37 cellular contexts compared by ENCODE assay signal in the genomic region with DNA sequence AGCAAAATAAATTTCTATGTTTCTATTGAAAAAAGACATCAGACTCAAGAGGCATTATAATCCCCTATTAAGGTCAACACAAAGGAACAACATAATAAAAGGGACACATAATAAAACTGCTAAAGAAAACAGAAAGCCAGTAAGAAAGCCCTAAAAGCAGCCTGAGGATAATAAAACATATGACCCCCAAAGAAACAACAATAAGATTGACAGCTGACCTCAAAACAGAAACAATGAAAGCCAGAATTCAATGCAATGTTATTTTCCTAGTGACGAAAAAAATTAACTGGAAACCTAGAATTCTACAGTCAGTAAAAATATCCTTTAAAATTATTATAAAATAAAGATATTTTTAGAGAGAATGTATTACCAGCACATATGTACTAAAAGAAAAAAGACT. TPM values are rescaled to one million over a fixed set of nuclear protein-coding genes. Genes with fewer than 3 reads are reported as not detected.
"Had no signal": no experiment of that assay in that cellular context is flagged by ENCODE, and none has a peak within 500 bp of the region (broad histone marks: within the 10 kb centered on the region; RNA-seq: fewer than 3 reads in every experiment).

No MANE protein-coding gene starts in this region.

- ATAC-seq: activated CD8-positive, alpha-beta T cell treated with anti-CD3 and anti-CD28 coated beads for 36 hours; activated naive CD4-positive, alpha-beta T cell treated with anti-CD3 and anti-CD28 coated beads, Interleukin-2, amount 50 U/mL, for 72 hours; activated T-cell treated with anti-CD3 and anti-CD28 coated beads, Interleukin-2, amount 50 U/mL, for 4 hours; activated T-cell treated with anti-CD3 and anti-CD28 coated beads, Interleukin-2, amount 50 U/mL, for 72 hours; activated T-helper 17 cell treated with anti-CD3 and anti-CD28 coated beads, Interleukin-2, amount 50 U/mL, for 72 hours; body of pancreas had no signal

- H3K27ac ChIP-seq: adrenal gland, body of pancreas, brain microvascular endothelial cell, breast epithelium, WERI-Rb-1 had no signal

- H3K4me1 ChIP-seq: adrenal gland, body of pancreas, breast epithelium had no signal

- H3K4me3 ChIP-seq: adrenal gland, body of pancreas, breast epithelium had no signal

- H3K9me3 ChIP-seq: adrenal gland, body of pancreas, breast epithelium had no signal

- H3K27me3 ChIP-seq: adrenal gland, body of pancreas, brain microvascular endothelial cell, breast epithelium had no signal

- FAIRE-seq: astrocyte, TTC549 had no signal

- H3K4me3 Mint-ChIP-seq: activated B cell treated with CpG ODN at 0.5 μM for 24 hours; activated CD4-positive, alpha-beta memory T cell treated with anti-CD3 and anti-CD28 coated beads for 36 hours; activated CD4-positive, alpha-beta T cell treated with anti-CD3 and anti-CD28 coated beads, Interleukin-2, amount 10 ng/mL, durations not matched to agents 24 days and 14 days; activated CD8-positive, alpha-beta T cell treated with anti-CD3 and anti-CD28 coated beads for 36 hours; activated naive CD4-positive, alpha-beta T cell treated with anti-CD3 and anti-CD28 coated beads for 36 hours; activated naive CD8-positive, alpha-beta T cell treated with anti-CD3 and anti-CD28 coated beads for 36 hours; activated T-cell treated with anti-CD3 and anti-CD28 coated beads, Interleukin-2, amount 50 U/mL, for 4 hours; activated T-cell treated with anti-CD3 and anti-CD28 coated beads, Interleukin-2, amount 50 U/mL, for 72 hours; activated T-helper 1 cell treated with anti-CD3 and anti-CD28 coated beads, Interleukin-12 subunit alpha, Interleukin-12 subunit beta, Interleukin-2, Interleukin-4 antibody, amounts not matched to agents 30 ng/mL and 10 ng/mL and 1 ng/mL, durations not matched to agents 14 hours and 24 hours and 36 hours; activated T-helper 17 cell treated with anti-CD3 and anti-CD28 coated beads, Interleukin-2, amount 50 U/mL, for 72 hours; T-helper 1 cell treated with Interleukin-12 subunit alpha and Interleukin-12 subunit beta and Interleukin-4 antibody, amounts not matched to agents 30 μg/mL and 1 μg/mL, for 36 hours; T-helper 2 cell treated with Interferon-gamma antibody and Interleukin-4, amounts not matched to agents 5 μg/mL and 100 μg/mL, for 36 hours had no signal

- H3K9me3 Mint-ChIP-seq: activated CD4-positive, alpha-beta T cell treated with anti-CD3 and anti-CD28 coated beads, Interleukin-2, amount 10 ng/mL, durations not matched to agents 24 days and 14 days; activated CD8-positive, alpha-beta T cell treated with anti-CD3 and anti-CD28 coated beads for 36 hours; activated T-cell treated with anti-CD3 and anti-CD28 coated beads, Interleukin-2, amount 50 U/mL, for 72 hours; activated T-helper 1 cell treated with anti-CD3 and anti-CD28 coated beads, Interleukin-12 subunit alpha, Interleukin-12 subunit beta, Interleukin-2, Interleukin-4 antibody, amounts not matched to agents 30 ng/mL and 10 ng/mL and 1 ng/mL, durations not matched to agents 14 hours and 24 hours and 36 hours; T-helper 1 cell treated with Interleukin-12 subunit alpha and Interleukin-12 subunit beta and Interleukin-4 antibody, amounts not matched to agents 30 μg/mL and 1 μg/mL, for 36 hours; T-helper 2 cell treated with Interferon-gamma antibody and Interleukin-4, amounts not matched to agents 5 μg/mL and 100 μg/mL, for 36 hours had no signal

- H3K36me3 ChIP-seq: adrenal gland, brain microvascular endothelial cell, breast epithelium, WERI-Rb-1 had no signal

- H3K27me3 Mint-ChIP-seq: activated B cell treated with CpG ODN at 0.5 μM for 24 hours; activated CD8-positive, alpha-beta T cell treated with anti-CD3 and anti-CD28 coated beads for 36 hours had no signal

- DNase-seq: activated B cell treated with CpG ODN at 0.5 μM for 24 hours; activated CD4-positive, alpha-beta memory T cell treated with anti-CD3 and anti-CD28 coated beads for 36 hours; activated CD4-positive, alpha-beta T cell treated with anti-CD3 and anti-CD28 coated beads for 4 hours; activated CD4-positive, alpha-beta T cell treated with anti-CD3 and anti-CD28 coated beads, Interleukin-2, amount 10 ng/mL, durations not matched to agents 24 days and 14 days; activated CD4-positive, alpha-beta T cell treated with anti-CD3 and anti-CD28 coated beads, Interleukin-2, amount 50 U/mL, for 1 hour; activated CD4-positive, alpha-beta T cell treated with anti-CD3 and anti-CD28 coated beads, Interleukin-2, amount 50 U/mL, for 4 hours; activated CD4-positive, CD25-positive, alpha-beta regulatory T cell treated with anti-CD3 and anti-CD28 coated beads, Interleukin-2, amount 50 U/mL, for 72 hours; activated CD8-positive, alpha-beta memory T cell treated with anti-CD3 and anti-CD28 coated beads, Interleukin-2, amount 50 U/mL, for 4 hours; activated CD8-positive, alpha-beta T cell treated with anti-CD3 and anti-CD28 coated beads for 36 hours; activated effector memory CD4-positive, alpha-beta T cell treated with anti-CD3 and anti-CD28 coated beads, Interleukin-2, amount 50 U/mL, for 16 hours; activated gamma-delta T cell treated with Interleukin-2 at 50 U/mL for 16 hours; activated naive CD4-positive, alpha-beta T cell; activated naive CD4-positive, alpha-beta T cell treated with anti-CD3 and anti-CD28 coated beads for 36 hours; activated naive CD4-positive, alpha-beta T cell treated with anti-CD3 and anti-CD28 coated beads, Interleukin-2, amount 50 U/mL, for 16 hours; activated naive CD8-positive, alpha-beta T cell treated with anti-CD3 and anti-CD28 coated beads for 36 hours; activated T-cell treated with anti-CD3 and anti-CD28 coated beads for 4 hours; activated T-cell treated with anti-CD3 and anti-CD28 coated beads, Interleukin-2, amount 50 U/mL, for 1 hour; activated T-cell treated with anti-CD3 and anti-CD28 coated beads, Interleukin-2, amount 50 U/mL, for 4 hours; activated T-cell treated with anti-CD3 and anti-CD28 coated beads, Interleukin-2, amount 50 U/mL, for 72 hours; adrenal gland; amniotic stem cell; aorta; body of pancreas; brain microvascular endothelial cell; central memory CD4-positive, alpha-beta T cell; T-helper 1 cell; T-helper 2 cell; T-helper 9 cell; WERI-Rb-1 had no signal

- H3K4me1 Mint-ChIP-seq: activated B cell treated with CpG ODN at 0.5 μM for 24 hours; activated CD4-positive, alpha-beta T cell treated with anti-CD3 and anti-CD28 coated beads, Interleukin-2, amount 10 ng/mL, durations not matched to agents 24 days and 14 days; activated naive CD8-positive, alpha-beta T cell treated with anti-CD3 and anti-CD28 coated beads for 36 hours; activated T-helper 17 cell treated with anti-CD3 and anti-CD28 coated beads, Interleukin-2, amount 50 U/mL, for 72 hours had no signal

- H3K27ac Mint-ChIP-seq: activated B cell treated with CpG ODN at 0.5 μM for 24 hours; activated CD4-positive, alpha-beta memory T cell treated with anti-CD3 and anti-CD28 coated beads for 36 hours; activated CD4-positive, alpha-beta T cell treated with anti-CD3 and anti-CD28 coated beads, Interleukin-2, amount 10 ng/mL, durations not matched to agents 24 days and 14 days; activated CD8-positive, alpha-beta T cell treated with anti-CD3 and anti-CD28 coated beads for 36 hours; activated naive CD4-positive, alpha-beta T cell treated with anti-CD3 and anti-CD28 coated beads for 36 hours; activated naive CD4-positive, alpha-beta T cell treated with anti-CD3 and anti-CD28 coated beads, Interleukin-2, amount 50 U/mL, for 72 hours; activated naive CD8-positive, alpha-beta T cell treated with anti-CD3 and anti-CD28 coated beads for 36 hours; activated T-cell treated with anti-CD3 and anti-CD28 coated beads, Interleukin-2, amount 50 U/mL, for 72 hours; activated T-helper 1 cell treated with anti-CD3 and anti-CD28 coated beads, Interleukin-12 subunit alpha, Interleukin-12 subunit beta, Interleukin-2, Interleukin-4 antibody, amounts not matched to agents 30 ng/mL and 10 ng/mL and 1 ng/mL, durations not matched to agents 14 hours and 24 hours and 36 hours; activated T-helper 17 cell treated with anti-CD3 and anti-CD28 coated beads, Interleukin-2, amount 50 U/mL, for 72 hours; T-helper 1 cell treated with Interleukin-12 subunit alpha and Interleukin-12 subunit beta and Interleukin-4 antibody, amounts not matched to agents 30 μg/mL and 1 μg/mL, for 36 hours; T-helper 2 cell treated with Interferon-gamma antibody and Interleukin-4, amounts not matched to agents 5 μg/mL and 100 μg/mL, for 36 hours had no signal

- H3K36me3 Mint-ChIP-seq: activated CD4-positive, alpha-beta memory T cell treated with anti-CD3 and anti-CD28 coated beads for 36 hours; activated naive CD4-positive, alpha-beta T cell treated with anti-CD3 and anti-CD28 coated beads, Interleukin-2, amount 50 U/mL, for 72 hours; activated naive CD8-positive, alpha-beta T cell treated with anti-CD3 and anti-CD28 coated beads for 36 hours had no signal

RNA-seq across cellular contexts. Expression of a gene that starts 44.9 kb away (rescaled TPM):
- total RNA-seq: activated B cell treated with CpG ODN at 0.5 μM for 24 hours had no signal
